18 cellular contexts compared by ENCODE assay signal in the genomic region with DNA sequence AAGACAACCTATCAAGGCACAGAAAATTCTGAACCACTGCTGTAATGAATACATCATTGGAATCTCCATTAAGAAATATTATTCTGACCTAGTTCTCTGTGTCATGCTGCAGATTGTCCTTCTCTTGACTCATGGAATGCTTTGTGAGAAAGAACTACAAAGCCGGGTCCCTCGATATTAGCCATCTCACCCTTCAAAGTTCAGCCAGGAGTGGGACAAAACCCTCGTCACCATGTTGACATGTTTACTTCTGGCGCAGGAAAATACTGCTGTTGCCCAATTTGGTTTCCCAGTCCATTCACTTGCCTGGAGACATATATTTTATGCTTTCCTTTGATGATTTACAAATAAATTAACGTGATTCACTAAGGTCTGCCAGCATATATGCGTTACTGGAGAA. TPM values are rescaled to one million over a fixed set of nuclear protein-coding genes. Genes with fewer than 3 reads are reported as not detected.
DNase-seq lines count a peak whose midpoint lies in the region; ATAC-seq and TF ChIP-seq lines count a peak whose summit lies in the region.
"Had no signal": no experiment of that assay in that cellular context is flagged by ENCODE, and none has a peak within 500 bp of the region (broad histone marks: within the 10 kb centered on the region; RNA-seq: fewer than 3 reads in every experiment).

No MANE protein-coding gene starts in this region.

- ATAC-seq in Right ventricle myocardium inferior = peak; percentile 41
- ATAC-seq in HG02981 (IDR thresholded peaks at IDR 0.05; ENCODE audit: unreplicated experiment) = no peak
- ATAC-seq: CD8-positive, alpha-beta T cell had no signal

- peaks cover 1% of the 10 kb centered on the region for H3K36me3 Mint-ChIP-seq in nephron (ENCODE audit: low read depth)
- H3K36me3 Mint-ChIP-seq: CD4-positive, CD25-positive, alpha-beta regulatory T cell; CD8-positive, alpha-beta T cell had no signal

- TF ChIP-seq CTCF in fibroblast of villous mesenchyme (IDR thresholded peaks at IDR 0.05; ENCODE audit: insufficient read depth, low read depth, low read length) (no peak), nephron (IDR thresholded peaks at IDR 0.05; ENCODE audit: unreplicated experiment in 3 of 3) (no peak), coronary artery (IDR thresholded peaks at IDR 0.05) (no peak)

- intact Hi-C loops in Right ventricle myocardium inferior (cut with DNase I) = no loop called here
- intact Hi-C loops in cardiac septum (cut with DNase I) = no loop called here

- H3K4me1 Mint-ChIP-seq in nephron = peaks cover 70% of the 10 kb centered on the region
- H3K4me1 Mint-ChIP-seq: B cell had no signal

- no peaks in the 10 kb centered on the region for H3K9me3 Mint-ChIP-seq in nephron
- H3K9me3 Mint-ChIP-seq: CD8-positive, alpha-beta T cell had no signal

- peak overlapping the region; percentile 65 to 77 (median 73) for H3K27ac Mint-ChIP-seq in nephron
- H3K27ac Mint-ChIP-seq: B cell; CD4-positive, CD25-positive, alpha-beta regulatory T cell; CD8-positive, alpha-beta T cell had no signal

- H3K27ac ChIP-seq in coronary artery = no peak overlapping the region
- H3K27ac ChIP-seq: 22Rv1, BLaER1, C4-2B, GM23248 had no signal

- H3K4me3 Mint-ChIP-seq in nephron = no peak overlapping the region
- H3K4me3 Mint-ChIP-seq: B cell; CD4-positive, CD25-positive, alpha-beta regulatory T cell; CD8-positive, alpha-beta T cell had no signal

- no peak for DNase-seq in Right ventricle myocardium inferior (ENCODE audit: missing footprints)
- DNase-seq in cardiac septum (ENCODE audit: low spot score) = no peak
- DNase-seq in fibroblast of villous mesenchyme (ENCODE audit: low read depth) = peak; percentile 90
- DNase-seq in coronary artery (ENCODE audit: low spot score) = no peak
- DNase-seq: Caco-2; CD4-positive, CD25-positive, alpha-beta regulatory T cell; CD8-positive, alpha-beta T cell; DMS153; DND-41; GM23248; H7; HCEC 1CT had no signal

- H3K27me3 Mint-ChIP-seq in nephron (ENCODE audit: low read depth) = peaks cover 21% of the 10 kb centered on the region

- H3K4me3 ChIP-seq in fibroblast of villous mesenchyme (ENCODE audit: low read depth, low read length) (no peak overlapping the region), coronary artery (no peak overlapping the region)
- H3K4me3 ChIP-seq: BLaER1, GM23248 had no signal

RNA-seq across cellular contexts. Expression of a gene that starts 10.9 kb away (rescaled TPM):
- total RNA-seq in Right ventricle myocardium inferior (3.1 TPM), cardiac septum (2.3 TPM), fibroblast of villous mesenchyme (5.8 and 16.4 TPM in 2 replicates)
- total RNA-seq: B cell; CD4-positive, CD25-positive, alpha-beta regulatory T cell; CD8-positive, alpha-beta T cell; GM23248 had no signal
